In the genomic region with DNA sequence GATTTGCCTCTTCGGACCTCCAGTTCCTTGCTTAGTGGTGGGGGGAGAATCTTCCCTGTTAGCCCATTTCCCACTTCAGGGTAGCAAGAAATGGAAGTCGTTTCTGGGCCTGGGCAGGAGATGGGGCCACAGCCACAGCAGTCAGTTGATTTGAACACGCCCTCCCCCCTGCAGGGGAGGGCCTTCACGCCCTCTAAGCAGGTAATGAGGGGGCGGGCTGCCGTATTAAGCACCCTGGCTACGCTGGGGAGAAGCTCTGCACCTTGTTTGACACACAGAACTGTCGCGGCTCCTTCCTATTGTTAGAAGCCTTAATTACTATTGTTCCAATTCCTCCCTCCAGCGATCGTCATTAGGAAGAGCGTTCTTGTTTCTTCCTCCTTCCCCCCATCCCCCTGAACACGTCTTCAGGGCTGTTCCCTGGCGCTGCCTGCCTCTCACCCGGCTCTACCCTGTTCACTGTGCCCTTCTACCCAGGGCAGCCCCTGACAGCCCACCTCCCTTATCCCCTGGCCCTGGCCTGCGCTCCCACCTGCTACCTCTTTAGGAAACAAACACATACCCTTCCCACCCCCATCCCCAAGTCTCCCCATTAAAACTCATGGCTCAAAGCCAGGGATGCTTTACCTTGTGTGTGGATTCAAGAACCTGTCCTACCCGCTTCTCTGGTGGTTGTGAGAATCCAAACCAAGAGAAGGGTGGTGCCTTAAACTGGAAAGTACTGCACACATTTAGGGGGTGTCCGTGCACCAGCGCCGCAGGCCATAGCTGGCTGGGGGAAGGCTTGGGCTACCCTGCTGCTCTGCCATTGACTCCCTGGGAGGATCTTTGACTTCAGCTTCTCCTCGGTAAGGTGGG, we compare ENCODE assay signal across 1 cellular context.
TF ChIP-seq lines count a peak whose summit lies in the region.

No MANE protein-coding gene starts in this region.

TF ChIP-seq in IMR-90, 13 proteins besides CTCF, POLR2A, EP300 and RAD21:
- no peak for TF ChIP-seq CEBPB (IDR thresholded peaks at IDR 0.05; ENCODE audit: low read depth, low read length)
- TF ChIP-seq MXI1 (IDR thresholded peaks at IDR 0.05; ENCODE audit: borderline replicate concordance, low read depth, low read length), result no peak
- no peak for TF ChIP-seq FOS (IDR thresholded peaks at IDR 0.05; ENCODE audit: low read depth, low read length)
- no peak for TF ChIP-seq BHLHE40 (IDR thresholded peaks at IDR 0.05; ENCODE audit: low read depth, low read length)
- TF ChIP-seq MAZ (IDR thresholded peaks at IDR 0.05; ENCODE audit: borderline replicate concordance, low read depth, low read length), result no peak
- no peak for TF ChIP-seq CHD1 (IDR thresholded peaks at IDR 0.05; ENCODE audit: low read depth, low read length)
- TF ChIP-seq, protein P1, sequence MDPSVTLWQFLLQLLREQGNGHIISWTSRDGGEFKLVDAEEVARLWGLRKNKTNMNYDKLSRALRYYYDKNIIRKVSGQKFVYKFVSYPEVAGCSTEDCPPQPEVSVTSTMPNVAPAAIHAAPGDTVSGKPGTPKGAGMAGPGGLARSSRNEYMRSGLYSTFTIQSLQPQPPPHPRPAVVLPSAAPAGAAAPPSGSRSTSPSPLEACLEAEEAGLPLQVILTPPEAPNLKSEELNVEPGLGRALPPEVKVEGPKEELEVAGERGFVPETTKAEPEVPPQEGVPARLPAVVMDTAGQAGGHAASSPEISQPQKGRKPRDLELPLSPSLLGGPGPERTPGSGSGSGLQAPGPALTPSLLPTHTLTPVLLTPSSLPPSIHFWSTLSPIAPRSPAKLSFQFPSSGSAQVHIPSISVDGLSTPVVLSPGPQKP (IDR thresholded peaks at IDR 0.05; ENCODE audit: borderline replicate concordance, low read depth, low read length), result no peak
- no peak for TF ChIP-seq RCOR1 (IDR thresholded peaks at IDR 0.05; ENCODE audit: insufficient replicate concordance, low read length)
- TF ChIP-seq NFE2L2 (IDR thresholded peaks at IDR 0.05; ENCODE audit: low read depth, low read length), result no peak
- TF ChIP-seq, protein P2, sequence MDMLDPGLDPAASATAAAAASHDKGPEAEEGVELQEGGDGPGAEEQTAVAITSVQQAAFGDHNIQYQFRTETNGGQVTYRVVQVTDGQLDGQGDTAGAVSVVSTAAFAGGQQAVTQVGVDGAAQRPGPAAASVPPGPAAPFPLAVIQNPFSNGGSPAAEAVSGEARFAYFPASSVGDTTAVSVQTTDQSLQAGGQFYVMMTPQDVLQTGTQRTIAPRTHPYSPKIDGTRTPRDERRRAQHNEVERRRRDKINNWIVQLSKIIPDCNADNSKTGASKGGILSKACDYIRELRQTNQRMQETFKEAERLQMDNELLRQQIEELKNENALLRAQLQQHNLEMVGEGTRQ (IDR thresholded peaks at IDR 0.05; ENCODE audit: low read depth, low read length), result no peak
- no peak for TF ChIP-seq SMC3 (IDR thresholded peaks at IDR 0.05; ENCODE audit: low read depth, low read length)
- TF ChIP-seq RFX5 (IDR thresholded peaks at IDR 0.05; ENCODE audit: low read depth, low read length), result no peak
